ENCODE assay signal across 24 cellular contexts in the genomic region with DNA sequence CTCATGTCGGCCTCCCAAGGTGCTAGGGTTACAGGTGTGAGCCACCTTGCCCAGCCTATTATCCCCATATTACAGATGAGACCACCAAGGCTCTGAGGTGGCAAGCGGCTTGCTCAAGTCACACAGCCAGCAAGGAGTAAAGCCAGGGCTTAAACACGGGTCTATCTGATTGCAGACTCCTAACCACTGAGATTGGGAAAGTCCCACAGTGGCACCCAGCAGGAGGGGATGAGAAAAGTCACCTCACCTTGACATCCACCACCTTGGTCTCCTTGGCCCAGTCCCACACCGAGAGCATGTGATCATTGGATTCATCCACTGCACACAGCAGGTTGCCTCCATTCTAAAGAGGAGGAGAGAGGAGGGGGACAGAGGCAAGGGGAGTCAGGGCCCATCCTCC. TPM values are rescaled to one million over a fixed set of nuclear protein-coding genes. Genes with fewer than 3 reads are reported as not detected.
DNase-seq lines count a peak whose midpoint lies in the region; ATAC-seq, FAIRE-seq and TF ChIP-seq lines count a peak whose summit lies in the region.
"Had no signal": no experiment of that assay in that cellular context is flagged by ENCODE, and none has a peak within 500 bp of the region (broad histone marks: within the 10 kb centered on the region; RNA-seq: fewer than 3 reads in every experiment).

No MANE protein-coding gene starts in this region.

- H4K8ac ChIP-seq in mesendoderm (ENCODE audit: low read depth, low read length), result no peak overlapping the region

- H2AK5ac ChIP-seq in mesendoderm (ENCODE audit: low read length), result no peak overlapping the region

- H3K36me3 Mint-ChIP-seq in activated CD4-positive, alpha-beta T cell treated with anti-CD3 and anti-CD28 coated beads for 36 hours (ENCODE audit: low read depth), result peaks cover 40% of the 10 kb centered on the region
- peaks cover 42% of the 10 kb centered on the region for H3K36me3 Mint-ChIP-seq in activated CD4-positive, alpha-beta memory T cell treated with anti-CD3 and anti-CD28 coated beads for 36 hours

- H3K27ac ChIP-seq in GM23248, result peak overlapping the region; percentile 11
- peak overlapping the region; percentile 93 for H3K27ac ChIP-seq in keratinocyte (ENCODE audit: control insufficient read depth, insufficient read depth, low read length)
- no peak overlapping the region for H3K27ac ChIP-seq in mesendoderm (ENCODE audit: low read depth, low read length)
- H3K27ac ChIP-seq: body of pancreas, C4-2B had no signal

- H3K4me1 Mint-ChIP-seq in activated CD4-positive, alpha-beta T cell treated with anti-CD3 and anti-CD28 coated beads for 36 hours, result peaks cover 19% of the 10 kb centered on the region
- H3K4me1 Mint-ChIP-seq in activated CD4-positive, alpha-beta memory T cell treated with anti-CD3 and anti-CD28 coated beads for 36 hours (ENCODE audit: low read depth), result peaks cover 27% of the 10 kb centered on the region

- peak; percentile 29 for DNase-seq in activated CD4-positive, alpha-beta T cell treated with anti-CD3 and anti-CD28 coated beads for 36 hours
- DNase-seq in activated CD4-positive, alpha-beta T cell treated with anti-CD3 and anti-CD28 coated beads, Interleukin-2, amount 50 U/mL, for 1 hour, result no peak
- DNase-seq in GM23248, result no peak
- DNase-seq in activated CD4-positive, alpha-beta memory T cell treated with anti-CD3 and anti-CD28 coated beads for 36 hours, result peak; percentile 37
- DNase-seq in keratinocyte (ENCODE audit: low read depth, low spot score), result no peak
- no peak for DNase-seq in mesendoderm
- DNase-seq in SIG-M5 (lab: John Stamatoyannopoulos, UW), result no peak
- DNase-seq: activated B cell treated with CpG ODN at 0.5 μM for 24 hours; activated naive CD4-positive, alpha-beta T cell treated with anti-CD3 and anti-CD28 coated beads, Interleukin-2, amount 50 U/mL, for 16 hours; body of pancreas; cortex of kidney; GDM1; hypothalamus; NCI-H2081 treated with DMSO at 0.1 percent for 48 hours; NCI-H510A; nephron progenitor cell; Right ventricle myocardium superior; small intestine; stimulated activated CD8-positive, alpha-beta memory T cell treated with anti-CD3 and anti-CD28 coated beads, Interleukin-4, amount 100 ng/mL, for 48 hours had no signal

- H3K4me3 Mint-ChIP-seq in activated CD4-positive, alpha-beta T cell treated with anti-CD3 and anti-CD28 coated beads for 36 hours, result peak overlapping the region; percentile 33
- peak overlapping the region; percentile 16 for H3K4me3 Mint-ChIP-seq in activated CD4-positive, alpha-beta memory T cell treated with anti-CD3 and anti-CD28 coated beads for 36 hours
- H3K4me3 Mint-ChIP-seq: activated B cell treated with CpG ODN at 0.5 μM for 24 hours, nephron progenitor cell had no signal

- no peaks in the 10 kb centered on the region for H3K79me1 ChIP-seq in mesendoderm (ENCODE audit: low read length)

- no peak overlapping the region for H3K9ac ChIP-seq in GM23248
- peak overlapping the region; percentile 13 for H3K9ac ChIP-seq in keratinocyte (ENCODE audit: control insufficient read depth, extremely low read depth, insufficient read depth, low read length)
- no peak overlapping the region for H3K9ac ChIP-seq in mesendoderm (ENCODE audit: low read length)

- H3K4me3 ChIP-seq in GM23248 (no peak overlapping the region), keratinocyte (ENCODE audit: control insufficient read depth in 2 of 3, extremely low read depth in 1 of 3, insufficient read depth in 2 of 3, low read depth in 1 of 3, low read length in 3 of 3) (no peak overlapping the region), mesendoderm (ENCODE audit: low read length) (no peak overlapping the region)
- H3K4me3 ChIP-seq: body of pancreas had no signal

- H3K4me2 ChIP-seq in GM23248 (ENCODE audit: unreplicated experiment), result no peak overlapping the region
- H3K4me2 ChIP-seq in keratinocyte (ENCODE audit: control insufficient read depth, extremely low read depth, insufficient read depth, low read depth, low read length), result no peak overlapping the region
- no peak overlapping the region for H3K4me2 ChIP-seq in mesendoderm (ENCODE audit: low read length)

- no peak overlapping the region for H3K18ac ChIP-seq in mesendoderm (ENCODE audit: low read length)

- intact Hi-C loops in activated CD4-positive, alpha-beta T cell treated with anti-CD3 and anti-CD28 coated beads for 36 hours (cut with DNase I, micrococcal nuclease), result loop anchor here in 1 of 2 experiments (1.0 kb wide), 4 partner anchors 13 to 45 kb away; a partner anchor contains a TSS
- intact Hi-C loops in activated CD4-positive, alpha-beta memory T cell treated with anti-CD3 and anti-CD28 coated beads for 36 hours (cut with micrococcal nuclease), result loop anchor here (1.0 kb wide), 2 partner anchors 13 to 15 kb away; no protein-coding TSS in a partner anchor

- H3K79me2 ChIP-seq in GM23248 (ENCODE audit: insufficient read depth) (no peaks in the 10 kb centered on the region; the same call in 1 of the 2 replicates), keratinocyte (ENCODE audit: control insufficient read depth, insufficient read depth, low read length) (no peaks in the 10 kb centered on the region), mesendoderm (ENCODE audit: control insufficient read depth, insufficient read depth, low read length) (no peaks in the 10 kb centered on the region)

- FAIRE-seq in keratinocyte (lab: Jason Lieb, UNC), result no peak
- FAIRE-seq: small intestine had no signal

- no peaks in the 10 kb centered on the region for H3K9me3 Mint-ChIP-seq in activated CD4-positive, alpha-beta T cell treated with anti-CD3 and anti-CD28 coated beads for 36 hours (ENCODE audit: low read depth)
- no peaks in the 10 kb centered on the region for H3K9me3 Mint-ChIP-seq in activated CD4-positive, alpha-beta memory T cell treated with anti-CD3 and anti-CD28 coated beads for 36 hours
- H3K9me3 Mint-ChIP-seq: activated B cell treated with CpG ODN at 0.5 μM for 24 hours, nephron progenitor cell had no signal

- H3K9me1 ChIP-seq in keratinocyte (ENCODE audit: control insufficient read depth, extremely low read depth, insufficient read depth, low read length), result no peaks in the 10 kb centered on the region

- no peaks in the 10 kb centered on the region for H4K20me1 ChIP-seq in GM23248 (ENCODE audit: insufficient read depth)
- no peaks in the 10 kb centered on the region for H4K20me1 ChIP-seq in keratinocyte (ENCODE audit: control insufficient read depth, extremely low read depth, insufficient read depth, low read length)

- no peaks in the 10 kb centered on the region for H3K27me3 Mint-ChIP-seq in activated CD4-positive, alpha-beta T cell treated with anti-CD3 and anti-CD28 coated beads for 36 hours
- no peaks in the 10 kb centered on the region for H3K27me3 Mint-ChIP-seq in activated CD4-positive, alpha-beta memory T cell treated with anti-CD3 and anti-CD28 coated beads for 36 hours
- H3K27me3 Mint-ChIP-seq: activated B cell treated with CpG ODN at 0.5 μM for 24 hours had no signal

- peaks cover 17% of the 10 kb centered on the region for H3K4me1 ChIP-seq in GM23248 (ENCODE audit: insufficient read depth)
- peaks cover 27% of the 10 kb centered on the region for H3K4me1 ChIP-seq in keratinocyte (ENCODE audit: control insufficient read depth, extremely low read depth, insufficient read depth, low read length)
- peaks cover 6% of the 10 kb centered on the region for H3K4me1 ChIP-seq in mesendoderm (ENCODE audit: control insufficient read depth, low read depth, low read length)
- H3K4me1 ChIP-seq: body of pancreas had no signal

- peaks cover 18% of the 10 kb centered on the region for H3F3A ChIP-seq in GM23248 (ENCODE audit: insufficient read depth)

- H2BK5ac ChIP-seq in mesendoderm (ENCODE audit: low read length), result no peak overlapping the region

- no peak overlapping the region for H2BK120ac ChIP-seq in mesendoderm (ENCODE audit: low read depth, low read length)

- H3K23ac ChIP-seq in mesendoderm (ENCODE audit: low read length), result no peak overlapping the region

- H3K9me3 ChIP-seq in GM23248 (ENCODE audit: low read depth) (no peaks in the 10 kb centered on the region), keratinocyte (ENCODE audit: control insufficient read depth, low read depth, low read length) (no peaks in the 10 kb centered on the region)
- H3K9me3 ChIP-seq: body of pancreas had no signal

- H3K4ac ChIP-seq in mesendoderm (ENCODE audit: low read depth, low read length), result no peak overlapping the region

- dilution Hi-C loops in keratinocyte (cut with MboI; ENCODE audit: extremely low pct_ligation_motif_present, low sequenced_read_pairs), result no loop called here

- in situ Hi-C loops in GM23248 (cut with MboI), result no loop called here

- CTCF ChIA-PET in activated CD4-positive, alpha-beta T cell treated with anti-CD3 and anti-CD28 coated beads for 36 hours (lab: Charles Lee), result interaction anchor here (0.6 to 3.1 kb wide), 3 partner anchors 12 to 1427 kb away, joined by 3 to 24 read pairs (median 3); no protein-coding TSS in a partner anchor
- CTCF ChIA-PET in activated CD4-positive, alpha-beta memory T cell treated with anti-CD3 and anti-CD28 coated beads for 36 hours (lab: Charles Lee), result interaction anchor here (0.6 to 2.4 kb wide), 4 partner anchors 14 to 71 kb away, joined by 3 to 8 read pairs (median 4); a partner anchor contains a TSS

- no peak overlapping the region for H4K5ac ChIP-seq in mesendoderm (ENCODE audit: low read length)

- WGBS in GM23248 (ENCODE audit: low coverage in 1 of 2, low lambda C conversion rate in 2 of 2, missing lambda C conversion rate in 2 of 2), 2 experiments, result 96 to 98% methylated on average over 4 of the region's 4 CpGs
- WGBS in mesendoderm (ENCODE audit: extremely low coverage, insufficient coverage, low lambda C conversion rate), result no CpG with 5 or more reads among the region's 4 CpGs

- POLR2A ChIA-PET in activated CD4-positive, alpha-beta T cell treated with anti-CD3 and anti-CD28 coated beads for 36 hours (lab: Charles Lee), result interaction anchor here (1.5 kb wide), 1 partner anchor 15 kb away, joined by 5 read pairs; no protein-coding TSS in a partner anchor
- POLR2A ChIA-PET in activated CD4-positive, alpha-beta memory T cell treated with anti-CD3 and anti-CD28 coated beads for 36 hours (lab: Charles Lee), result interaction anchor here (1.5 to 3.5 kb wide), 2 partner anchors 12 to 16 kb away, joined by 9 to 51 read pairs; no protein-coding TSS in a partner anchor

- TF ChIP-seq CTCF in keratinocyte (optimal IDR thresholded peaks at IDR 0.05 in 1 of 3, IDR thresholded peaks at IDR 0.05 in 1 of 3, conservative IDR thresholded peaks at IDR 0.05 in 1 of 3; ENCODE audit: extremely low read depth in 1 of 3, insufficient read depth in 2 of 3, low read length in 3 of 3), result no peak

- ATAC-seq in activated CD4-positive, alpha-beta T cell treated with anti-CD3 and anti-CD28 coated beads for 36 hours, result peak; percentile 34
- no peak for ATAC-seq in GM18909 (IDR thresholded peaks at IDR 0.05; ENCODE audit: poor library complexity, unreplicated experiment)
- ATAC-seq: body of pancreas had no signal

- H2AFZ ChIP-seq in GM23248 (no peak overlapping the region), keratinocyte (ENCODE audit: control insufficient read depth, low read length) (no peak overlapping the region)

- H3K27me3 ChIP-seq in GM23248 (replicated peaks; ENCODE audit: insufficient read depth) (no peaks in the 10 kb centered on the region), keratinocyte (ENCODE audit: control insufficient read depth, extremely low read depth, insufficient read depth, low read length) (no peaks in the 10 kb centered on the region), mesendoderm (ENCODE audit: insufficient read depth, low read length, poor library complexity) (no peaks in the 10 kb centered on the region)
- H3K27me3 ChIP-seq: body of pancreas had no signal

- no peaks in the 10 kb centered on the region for H3K9me2 ChIP-seq in GM23248 (ENCODE audit: insufficient read depth)

- peak overlapping the region; percentile 89 for H3K27ac Mint-ChIP-seq in activated CD4-positive, alpha-beta T cell treated with anti-CD3 and anti-CD28 coated beads for 36 hours
- peak overlapping the region; percentile 92 for H3K27ac Mint-ChIP-seq in activated CD4-positive, alpha-beta memory T cell treated with anti-CD3 and anti-CD28 coated beads for 36 hours
- H3K27ac Mint-ChIP-seq: activated B cell treated with CpG ODN at 0.5 μM for 24 hours, nephron progenitor cell had no signal

- H3K36me3 ChIP-seq in GM23248 (ENCODE audit: low read depth), result peaks cover 17% of the 10 kb centered on the region
- peaks cover 19 to 20% of the 10 kb centered on the region in 2 experiments for H3K36me3 ChIP-seq in keratinocyte (ENCODE audit: control insufficient read depth in 2 of 2, extremely low read depth in 1 of 2, insufficient read depth in 2 of 2, low read length in 2 of 2)
- H3K36me3 ChIP-seq in mesendoderm (ENCODE audit: control insufficient read depth, insufficient read depth, low read length), result no peaks in the 10 kb centered on the region

- no peak overlapping the region for H2BK15ac ChIP-seq in mesendoderm (replicated peaks; ENCODE audit: low read depth)

- H3K56ac ChIP-seq in mesendoderm (ENCODE audit: low read length), result no peak overlapping the region

RNA-seq across cellular contexts. Expression of a gene that starts 9.5 kb away (rescaled TPM):
- total RNA-seq in activated CD4-positive, alpha-beta T cell treated with anti-CD3 and anti-CD28 coated beads for 36 hours, result 100 to 1,000 TPM; 121 to 134 TPM
- total RNA-seq in GM23248 (2014; rRNA removed; shearing (Covaris generic)), result 24.4 and 27.5 TPM in 2 replicates
- polyA plus RNA-seq in GM23248 (2016; fragmentation: Nextera tagmentation; extraction: Ambion mirVana) (6.6 and 8.3 TPM in 2 replicates), keratinocyte (35.4 to 43.4 TPM (median 41.8 TPM) in 3 replicates)
- 100 to 1,000 TPM; 159 to 183 TPM for total RNA-seq in activated CD4-positive, alpha-beta memory T cell treated with anti-CD3 and anti-CD28 coated beads for 36 hours
- polyA plus RNA-seq in keratinocyte (2011; ENCODE audit: low read depth), result 28.3 TPM
- 29.3 and 42.9 TPM in 2 replicates for polyA plus RNA-seq in keratinocyte (2011; cell fraction: cytosol; rRNA removed)
- 134 and 138 TPM in 2 replicates for polyA plus RNA-seq in keratinocyte (2011; cell fraction: nucleus; rRNA removed)
- polyA plus RNA-seq in keratinocyte (2012; ENCODE audit: low replicate concordance), result 65.7 and 69.9 TPM in 2 replicates
- 48.2 to 87.1 TPM (median 56.6 TPM) in 3 replicates for polyA minus RNA-seq in keratinocyte
- 85.9 TPM for polyA minus RNA-seq in keratinocyte (2011; cell fraction: cytosol; rRNA and poly(A)+ RNA removed)
- 38.8 and 46.1 TPM in 2 replicates for polyA minus RNA-seq in keratinocyte (2011; cell fraction: nucleus; rRNA and poly(A)+ RNA removed)
- polyA plus RNA-seq in mesendoderm (2013, experiment 1 of 2), result 5.3 TPM
- 5.6 TPM for polyA plus RNA-seq in mesendoderm (2013, experiment 2 of 2)

RNA-seq across cellular contexts. Expression of a gene that starts 27.7 kb away (rescaled TPM):
- total RNA-seq in activated CD4-positive, alpha-beta T cell treated with anti-CD3 and anti-CD28 coated beads for 36 hours, result not detected
- 0.32 TPM in 1 of 2 replicates, not detected in the other for total RNA-seq in GM23248 (2014; rRNA removed; shearing (Covaris generic))
- polyA plus RNA-seq in GM23248 (2016; fragmentation: Nextera tagmentation; extraction: Ambion mirVana) (0.51 and 1.6 TPM in 2 replicates), keratinocyte (0.13 to 0.14 TPM in 2 of 3 replicates, not detected in the other)
- total RNA-seq in activated CD4-positive, alpha-beta memory T cell treated with anti-CD3 and anti-CD28 coated beads for 36 hours, result not detected
- not detected for polyA plus RNA-seq in keratinocyte (2011; ENCODE audit: low read depth)
- 0.03 TPM in 1 of 2 replicates, not detected in the other for polyA plus RNA-seq in keratinocyte (2011; cell fraction: cytosol; rRNA removed)
- 0.40 TPM in 1 of 2 replicates, not detected in the other for polyA plus RNA-seq in keratinocyte (2011; cell fraction: nucleus; rRNA removed)
- 0.04 TPM in 1 of 2 replicates, not detected in the other for polyA plus RNA-seq in keratinocyte (2012; ENCODE audit: low replicate concordance)
- polyA minus RNA-seq in keratinocyte, result 0.07 TPM in 1 of 3 replicates, not detected in the others
- polyA minus RNA-seq in keratinocyte (2011; cell fraction: cytosol; rRNA and poly(A)+ RNA removed), result not detected
- polyA minus RNA-seq in keratinocyte (2011; cell fraction: nucleus; rRNA and poly(A)+ RNA removed), result not detected in 2 replicates
- polyA plus RNA-seq in mesendoderm (2013, experiment 1 of 2), result 0.14 TPM
- 0.10 TPM for polyA plus RNA-seq in mesendoderm (2013, experiment 2 of 2)
- total RNA-seq: A172; activated B cell treated with CpG ODN at 0.5 μM for 24 hours; kidney epithelial cell; T-helper 2 cell treated with Interferon-gamma antibody and Interleukin-4, amounts not matched to agents 100 ng/mL and 5 ng/mL, for 36 hours had no signal

RNA-seq across cellular contexts. Expression of a gene that starts 38.3 kb away (rescaled TPM):
- 1 to 10 TPM; 4.5 to 5.9 TPM for total RNA-seq in activated CD4-positive, alpha-beta T cell treated with anti-CD3 and anti-CD28 coated beads for 36 hours
- not detected in 2 replicates for total RNA-seq in GM23248 (2014; rRNA removed; shearing (Covaris generic))
- polyA plus RNA-seq in GM23248 (2016; fragmentation: Nextera tagmentation; extraction: Ambion mirVana) (not detected in 2 replicates), keratinocyte (0.97 to 2.2 TPM (median 1.4 TPM) in 3 replicates)
- 1 to 10 TPM; 6.6 to 8.3 TPM for total RNA-seq in activated CD4-positive, alpha-beta memory T cell treated with anti-CD3 and anti-CD28 coated beads for 36 hours
- 2.6 TPM for polyA plus RNA-seq in keratinocyte (2011; ENCODE audit: low read depth)
- polyA plus RNA-seq in keratinocyte (2011; cell fraction: cytosol; rRNA removed), result 0.13 and 0.23 TPM in 2 replicates
- polyA plus RNA-seq in keratinocyte (2011; cell fraction: nucleus; rRNA removed), result 5.9 and 9.2 TPM in 2 replicates
- polyA plus RNA-seq in keratinocyte (2012; ENCODE audit: low replicate concordance), result 1.0 and 5.6 TPM in 2 replicates
- 1.0 to 3.0 TPM in 2 of 3 replicates, not detected in the other for polyA minus RNA-seq in keratinocyte
- not detected for polyA minus RNA-seq in keratinocyte (2011; cell fraction: cytosol; rRNA and poly(A)+ RNA removed)
- polyA minus RNA-seq in keratinocyte (2011; cell fraction: nucleus; rRNA and poly(A)+ RNA removed), result 2.3 and 4.0 TPM in 2 replicates
- polyA plus RNA-seq in mesendoderm (2013, experiment 1 of 2), result 0.07 TPM
- 0.10 TPM for polyA plus RNA-seq in mesendoderm (2013, experiment 2 of 2)

RNA-seq across cellular contexts. Expression of a gene that starts 45.1 kb away (rescaled TPM):
- total RNA-seq in activated CD4-positive, alpha-beta T cell treated with anti-CD3 and anti-CD28 coated beads for 36 hours, result 10 to 100 TPM; 13.8 to 14.4 TPM
- 5.3 and 10.6 TPM in 2 replicates for total RNA-seq in GM23248 (2014; rRNA removed; shearing (Covaris generic))
- polyA plus RNA-seq in GM23248 (2016; fragmentation: Nextera tagmentation; extraction: Ambion mirVana) (11.8 and 11.9 TPM in 2 replicates), keratinocyte (11.9 to 16.5 TPM (median 16.5 TPM) in 3 replicates)
- 10 to 100 TPM; 10.8 to 11.0 TPM for total RNA-seq in activated CD4-positive, alpha-beta memory T cell treated with anti-CD3 and anti-CD28 coated beads for 36 hours
- polyA plus RNA-seq in keratinocyte (2011; ENCODE audit: low read depth), result 1.5 TPM
- 17.6 and 18.3 TPM in 2 replicates for polyA plus RNA-seq in keratinocyte (2011; cell fraction: cytosol; rRNA removed)
- polyA plus RNA-seq in keratinocyte (2011; cell fraction: nucleus; rRNA removed), result 16.5 and 23.5 TPM in 2 replicates
- polyA plus RNA-seq in keratinocyte (2012; ENCODE audit: low replicate concordance), result 5.5 and 11.4 TPM in 2 replicates
- 14.4 to 24.5 TPM (median 20.5 TPM) in 3 replicates for polyA minus RNA-seq in keratinocyte
- polyA minus RNA-seq in keratinocyte (2011; cell fraction: cytosol; rRNA and poly(A)+ RNA removed), result 9.2 TPM
- polyA minus RNA-seq in keratinocyte (2011; cell fraction: nucleus; rRNA and poly(A)+ RNA removed), result 5.6 and 10.1 TPM in 2 replicates
- 7.5 TPM for polyA plus RNA-seq in mesendoderm (2013, experiment 1 of 2)
- polyA plus RNA-seq in mesendoderm (2013, experiment 2 of 2), result 7.5 TPM

Comparison
In these comparisons a context has a peak if more than half of its experiments do, and no peak if none do; other contexts are left out.
1. DNase-seq: peak in activated CD4-positive, alpha-beta T cell treated with anti-CD3 and anti-CD28 coated beads for 36 hours (single experiment) and activated CD4-positive, alpha-beta memory T cell treated with anti-CD3 and anti-CD28 coated beads for 36 hours (single experiment); none in activated CD4-positive, alpha-beta T cell treated with anti-CD3 and anti-CD28 coated beads, Interleukin-2, amount 50 U/mL, for 1 hour (single experiment), GM23248 (single experiment), keratinocyte (single experiment), mesendoderm (single experiment) and SIG-M5 (single experiment).